In the genomic region with DNA sequence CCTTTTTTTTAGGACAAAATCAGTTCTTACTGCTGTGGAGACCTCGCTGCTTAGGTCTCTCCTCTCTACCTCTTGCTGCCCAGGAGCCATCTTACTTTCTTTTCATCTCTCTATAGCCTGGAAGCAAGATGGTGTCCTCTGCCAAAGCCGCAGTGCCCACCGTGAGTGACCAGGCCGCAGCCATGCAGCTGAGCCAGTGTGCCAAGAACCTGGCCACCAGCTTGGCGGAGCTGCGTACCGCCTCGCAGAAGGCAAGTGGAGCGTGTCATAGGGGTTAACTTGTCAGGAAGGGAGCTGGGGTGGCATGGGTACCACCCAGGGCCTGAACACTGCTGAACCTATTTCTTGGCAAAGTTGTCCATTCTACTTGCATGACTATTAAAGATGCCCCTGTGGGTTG, we compare ENCODE assay signal across 27 cellular contexts.
DNase-seq lines count a peak whose midpoint lies in the region; FAIRE-seq and TF ChIP-seq lines count a peak whose summit lies in the region.
"Had no signal": no experiment of that assay in that cellular context is flagged by ENCODE, and none has a peak within 500 bp of the region (broad histone marks: within the 10 kb centered on the region; RNA-seq: fewer than 3 reads in every experiment).

No MANE protein-coding gene starts in this region.

- no peak overlapping the region for H4K91ac ChIP-seq in H9 (ENCODE audit: insufficient read length, low read depth, low read length)

- H2AFZ ChIP-seq in H9 (ENCODE audit: low read length): no peak overlapping the region

- H3K27me3 Mint-ChIP-seq in H9 (ENCODE audit: low read depth): no peaks in the 10 kb centered on the region
- H3K27me3 Mint-ChIP-seq in progenitor cell of endocrine pancreas: no peaks in the 10 kb centered on the region
- H3K27me3 Mint-ChIP-seq: CD4-positive, CD25-positive, alpha-beta regulatory T cell had no signal

- H3K79me2 ChIP-seq in H9 (ENCODE audit: insufficient read depth, low read length): no peaks in the 10 kb centered on the region

- no peak overlapping the region for H2BK5ac ChIP-seq in H9 (ENCODE audit: insufficient read length, low read length)

- H2AK5ac ChIP-seq in H9 (ENCODE audit: insufficient read length, low read length): no peak overlapping the region

- H4K8ac ChIP-seq in H9 (replicated peaks; ENCODE audit: insufficient read length, low read depth, low read length): no peak overlapping the region

- no peak overlapping the region; the same call in 1 of the 2 replicates for H3K14ac ChIP-seq in H9 (ENCODE audit: insufficient read depth, low read length)

- no peak overlapping the region for H3K4me2 ChIP-seq in H9 (ENCODE audit: insufficient read depth, insufficient read length, low read length)
- H3K4me2 ChIP-seq: A549, BLaER1 had no signal

- no peaks in the 10 kb centered on the region for H4K20me1 ChIP-seq in H9 (ENCODE audit: control insufficient read depth, insufficient read depth, insufficient read length)
- H4K20me1 ChIP-seq: BLaER1 had no signal

- WGBS in H9 (ENCODE audit: extremely low coverage, insufficient read length, low lambda C conversion rate): no CpG with 5 or more reads among the region's 9 CpGs

- H3K4me3 ChIP-seq in bronchial epithelial cell (ENCODE audit: low read depth, low read length): no peak overlapping the region
- H3K4me3 ChIP-seq: A549, BLaER1, GM12878 had no signal

- H3T11ph ChIP-seq in H9 (ENCODE audit: low read length): no peak overlapping the region

- no peak overlapping the region for H4K5ac ChIP-seq in H9 (ENCODE audit: insufficient read length, low read depth, low read length)

- no peaks in the 10 kb centered on the region for H3K36me3 ChIP-seq in bronchial epithelial cell (ENCODE audit: control insufficient read depth, insufficient read depth, low read length)
- H3K36me3 ChIP-seq: BE2C, BLaER1 had no signal

- no peak overlapping the region for H3K9ac ChIP-seq in H9 (ENCODE audit: extremely low read depth, insufficient read length, low read length)
- H3K9ac ChIP-seq: BLaER1 had no signal

- H3K9me3 Mint-ChIP-seq in H9 (no peaks in the 10 kb centered on the region), progenitor cell of endocrine pancreas (ENCODE audit: low read depth) (no peaks in the 10 kb centered on the region)
- H3K9me3 Mint-ChIP-seq: CD14-positive monocyte; CD4-positive, alpha-beta memory T cell; CD8-positive, alpha-beta memory T cell had no signal

- DNase-seq in H9 (no peak), bronchial epithelial cell (ENCODE audit: low read depth) (no peak), progenitor cell of endocrine pancreas (ENCODE audit: low spot score, unreplicated experiment) (no peak), urothelium cell line (ENCODE audit: low spot score) (no peak), ACHN (no peak), HT-29 (ENCODE audit: low spot score) (no peak)
- DNase-seq in activated CD8-positive, alpha-beta memory T cell treated with anti-CD3 and anti-CD28 coated beads for 24 hours: no peak
- DNase-seq: BE2C; C1 segment of cervical spinal cord; CD4-positive, alpha-beta memory T cell; CD4-positive, CD25-positive, alpha-beta regulatory T cell; CD8-positive, alpha-beta memory T cell; COR-L47; DMS 273 treated with DMSO at 0.1 percent for 48 hours; DMS153; DMS53; DMS79; DND-41; EL; GDM1 had no signal

- H3K27me3 ChIP-seq in H9 (ENCODE audit: insufficient read depth, low read length) (no peaks in the 10 kb centered on the region), bronchial epithelial cell (ENCODE audit: control insufficient read depth, insufficient read depth, low read length) (no peaks in the 10 kb centered on the region)
- H3K27me3 ChIP-seq: BE2C, BLaER1 had no signal

- H3K4ac ChIP-seq in H9 (ENCODE audit: low read depth, low read length): no peak overlapping the region

- no peaks in the 10 kb centered on the region for H3K9me3 ChIP-seq in H9 (ENCODE audit: control insufficient read depth, low read depth, low read length)
- H3K9me3 ChIP-seq: A549, BE2C, BLaER1 had no signal

- no peak overlapping the region for H3K23ac ChIP-seq in H9 (ENCODE audit: insufficient read length, low read depth, low read length)

- H2BK20ac ChIP-seq in H9 (ENCODE audit: low read depth, low read length, poor library complexity, severe bottlenecking): no peak overlapping the region

- H3K18ac ChIP-seq in H9 (ENCODE audit: insufficient read length, low read depth, low read length): no peak overlapping the region

- H3K4me3 Mint-ChIP-seq in H9 (no peak overlapping the region), progenitor cell of endocrine pancreas (ENCODE audit: low read depth) (no peak overlapping the region)
- H3K4me3 Mint-ChIP-seq: CD4-positive, alpha-beta memory T cell; CD4-positive, CD25-positive, alpha-beta regulatory T cell; CD8-positive, alpha-beta memory T cell had no signal

- H3K27ac Mint-ChIP-seq in H9 (peak overlapping the region in 2 of 3 experiments; percentile 28 to 88; a peak in 2 of 7 replicates), progenitor cell of endocrine pancreas (peak overlapping the region; percentile 62)
- H3K27ac Mint-ChIP-seq: CD14-positive monocyte; CD4-positive, alpha-beta memory T cell; CD4-positive, CD25-positive, alpha-beta regulatory T cell; CD8-positive, alpha-beta memory T cell had no signal

- no peak overlapping the region for H2BK12ac ChIP-seq in H9 (ENCODE audit: insufficient read length, low read depth, low read length)

- in situ Hi-C loops in ACHN (cut with HindIII; ENCODE audit: low pct_ligation_motif_present, low pct_unique_long_range_greater_than_20kb, low sequenced_read_pairs): no loop called here

- H3K27ac ChIP-seq in H9 (ENCODE audit: insufficient read length, low read depth, low read length): no peak overlapping the region
- H3K27ac ChIP-seq: 22Rv1, A549, BLaER1 had no signal

- no peak overlapping the region for H2BK120ac ChIP-seq in H9 (ENCODE audit: low read depth, low read length, poor library complexity, severe bottlenecking)

- peaks cover 2 to 19% (median 5%) of the 10 kb centered on the region in 3 experiments; a peak in 4 of 7 replicates for H3K36me3 Mint-ChIP-seq in H9 (ENCODE audit: insufficient read depth in 1 of 3, low read depth in 3 of 3)
- peaks cover 7% of the 10 kb centered on the region for H3K36me3 Mint-ChIP-seq in progenitor cell of endocrine pancreas (ENCODE audit: insufficient read depth)
- H3K36me3 Mint-ChIP-seq: CD14-positive monocyte; CD4-positive, alpha-beta memory T cell; CD4-positive, CD25-positive, alpha-beta regulatory T cell; CD8-positive, alpha-beta memory T cell had no signal

- H3K4me1 ChIP-seq in H9 (ENCODE audit: insufficient read depth, low read length): no peaks in the 10 kb centered on the region
- H3K4me1 ChIP-seq: A549 had no signal

- no peaks in the 10 kb centered on the region for H3K79me1 ChIP-seq in H9 (ENCODE audit: insufficient read depth, low read depth, low read length, poor library complexity, severe bottlenecking)

- H3K23me2 ChIP-seq in H9 (ENCODE audit: insufficient read length, low read depth, low read length, poor library complexity, severe bottlenecking): no peaks in the 10 kb centered on the region

- H3K56ac ChIP-seq in H9 (ENCODE audit: insufficient read length, low read depth, low read length): no peak overlapping the region

- H2BK15ac ChIP-seq in H9 (ENCODE audit: low read depth, low read length): no peak overlapping the region

- no peaks in the 10 kb centered on the region for H3K4me1 Mint-ChIP-seq in H9
- H3K4me1 Mint-ChIP-seq in progenitor cell of endocrine pancreas (ENCODE audit: low read depth): no peaks in the 10 kb centered on the region
- H3K4me1 Mint-ChIP-seq: CD4-positive, alpha-beta memory T cell; CD4-positive, CD25-positive, alpha-beta regulatory T cell; CD8-positive, alpha-beta memory T cell had no signal

- TF ChIP-seq CTCF in H9 (conservative IDR thresholded peaks at IDR 0.05) (no peak), bronchial epithelial cell (IDR thresholded peaks at IDR 0.05; ENCODE audit: insufficient read depth, low read length, severe bottlenecking) (no peak), progenitor cell of endocrine pancreas (IDR thresholded peaks at IDR 0.05; ENCODE audit: unreplicated experiment) (no peak)

- FAIRE-seq in bronchial epithelial cell (lab: Jason Lieb, UNC) (peak; percentile 23), urothelium cell line (lab: Jason Lieb, UNC) (peak; percentile 42)
- FAIRE-seq: A549, GM12878, GM12892, GM19239 had no signal
